Comparison of ENCODE assay signal across 38 cellular contexts in genomic region chr5:39459091-39459490, GRCh38. TPM values are rescaled to one million over a fixed set of nuclear protein-coding genes. Genes with fewer than 3 reads are reported as not detected.
DNase-seq lines count a peak whose midpoint lies in the region; ATAC-seq and TF ChIP-seq lines count a peak whose summit lies in the region.
"Had no signal": no experiment of that assay in that cellular context is flagged by ENCODE, and none has a peak within 500 bp of the region (broad histone marks: within the 10 kb centered on the region; RNA-seq: fewer than 3 reads in every experiment).

No MANE protein-coding gene starts in this region.

- no peaks in the 10 kb centered on the region for H3K79me2 ChIP-seq in GM23338 (replicated peaks; ENCODE audit: insufficient read depth)

- no peak overlapping the region for H3K4me3 Mint-ChIP-seq in GM23338
- H3K4me3 Mint-ChIP-seq: activated CD4-positive, alpha-beta T cell treated with anti-CD3 and anti-CD28 coated beads for 36 hours; CD4-positive, CD25-positive, alpha-beta regulatory T cell; effector memory CD8-positive, alpha-beta T cell; HFFc6; natural killer cell treated with Interleukin-12 subunit alpha and Interleukin-12 subunit beta and Interleukin-15 and Interleukin-18, amount 100 ng/mL, for 72 hours; stimulated activated effector memory CD8-positive, alpha-beta T cell treated with anti-CD3 and anti-CD28 coated beads, Interleukin-12 subunit alpha, Interleukin-12 subunit beta, amount 100 ng/mL, for 72 hours had no signal

- H3F3A ChIP-seq in GM23338 (replicated peaks; ENCODE audit: low read depth): no peaks in the 10 kb centered on the region

- H3K4me2 ChIP-seq in GM23338: no peak overlapping the region

- intact Hi-C loops in upper lobe of right lung (cut with DNase I): no loop called here

- no peaks in the 10 kb centered on the region for H3K36me3 ChIP-seq in GM23338 (ENCODE audit: insufficient read depth)
- H3K36me3 ChIP-seq in upper lobe of right lung: no peaks in the 10 kb centered on the region
- H3K36me3 ChIP-seq: breast epithelium, MG63, sigmoid colon, tibial nerve had no signal

- peaks cover 2% of the 10 kb centered on the region for H3K27me3 Mint-ChIP-seq in GM23338 (ENCODE audit: insufficient read depth, low read depth, poor library complexity)

- no peak for ATAC-seq in GM23338
- no peak for ATAC-seq in HG03439 (IDR thresholded peaks at IDR 0.05; ENCODE audit: unreplicated experiment)
- ATAC-seq in upper lobe of right lung: no peak
- ATAC-seq: activated CD4-positive, alpha-beta T cell treated with anti-CD3 and anti-CD28 coated beads for 36 hours; activated naive CD4-positive, alpha-beta T cell treated with anti-CD3 and anti-CD28 coated beads, Interleukin-2, amount 50 U/mL, for 72 hours; effector memory CD8-positive, alpha-beta T cell; mucosa of descending colon; natural killer cell treated with Interleukin-12 subunit alpha and Interleukin-12 subunit beta and Interleukin-15 and Interleukin-18, amount 100 ng/mL, for 72 hours; PC-3; psoas muscle; stimulated activated effector memory CD8-positive, alpha-beta T cell treated with anti-CD3 and anti-CD28 coated beads, Interleukin-12 subunit alpha, Interleukin-12 subunit beta, amount 100 ng/mL, for 72 hours had no signal

- no peaks in the 10 kb centered on the region for H4K20me1 ChIP-seq in GM23338 (replicated peaks; ENCODE audit: insufficient read depth)

- 0 out of 2 replicates have a peak overlapping the region, but pooled peaks have one; percentile 12 for H2AFZ ChIP-seq in GM23338

- H3K9me3 Mint-ChIP-seq in GM23338: no peaks in the 10 kb centered on the region
- H3K9me3 Mint-ChIP-seq: activated naive CD4-positive, alpha-beta T cell treated with anti-CD3 and anti-CD28 coated beads, Interleukin-2, amount 50 U/mL, for 72 hours; effector memory CD8-positive, alpha-beta T cell; HFFc6; natural killer cell treated with Interleukin-12 subunit alpha and Interleukin-12 subunit beta and Interleukin-15 and Interleukin-18, amount 100 ng/mL, for 72 hours; stimulated activated effector memory CD8-positive, alpha-beta T cell treated with anti-CD3 and anti-CD28 coated beads, Interleukin-12 subunit alpha, Interleukin-12 subunit beta, amount 100 ng/mL, for 72 hours had no signal

- H3K27me3 ChIP-seq in GM23338 (ENCODE audit: insufficient read depth) (no peaks in the 10 kb centered on the region; the same call in 1 of the 2 replicates), upper lobe of right lung (no peaks in the 10 kb centered on the region)
- H3K27me3 ChIP-seq: breast epithelium, MG63, sigmoid colon, tibial nerve had no signal

- H3K27ac ChIP-seq in GM23338 (ENCODE audit: low read depth) (no peak overlapping the region), upper lobe of right lung (no peak overlapping the region)
- H3K27ac ChIP-seq: breast epithelium, psoas muscle, sigmoid colon, tibial nerve, VCaP had no signal

- no peaks in the 10 kb centered on the region for H3K36me3 Mint-ChIP-seq in GM23338 (ENCODE audit: low read depth)
- H3K36me3 Mint-ChIP-seq: activated naive CD4-positive, alpha-beta T cell treated with anti-CD3 and anti-CD28 coated beads, Interleukin-2, amount 50 U/mL, for 72 hours; CD4-positive, CD25-positive, alpha-beta regulatory T cell; natural killer cell treated with Interleukin-12 subunit alpha and Interleukin-12 subunit beta and Interleukin-15 and Interleukin-18, amount 100 ng/mL, for 72 hours; stimulated activated effector memory CD8-positive, alpha-beta T cell treated with anti-CD3 and anti-CD28 coated beads, Interleukin-12 subunit alpha, Interleukin-12 subunit beta, amount 100 ng/mL, for 72 hours had no signal

- peaks cover 6% of the 10 kb centered on the region; the same call in 2 of the 3 replicates for H3K4me1 Mint-ChIP-seq in GM23338
- H3K4me1 Mint-ChIP-seq: activated CD4-positive, alpha-beta T cell treated with anti-CD3 and anti-CD28 coated beads for 36 hours had no signal

- DNase-seq in AG08395 (ENCODE audit: low spot score) (peak; percentile 14), GM23338 (ENCODE audit: low spot score) (no peak), cardiac fibroblast (ENCODE audit: low read depth in 2 of 2) (peak; percentile 59 to 85), fibroblast of the aortic adventitia (ENCODE audit: low read depth) (peak; percentile 87), NAMALWA (ENCODE audit: low spot score) (no peak), 8988T (no peak), upper lobe of right lung (no peak)
- DNase-seq: ACHN; activated CD4-positive, alpha-beta T cell treated with anti-CD3 and anti-CD28 coated beads for 36 hours; activated T-cell treated with anti-CD3 and anti-CD28 coated beads for 4 hours; Calu3; CD4-positive, CD25-positive, alpha-beta regulatory T cell; DMS79 treated with DMSO at 0.1 percent for 48 hours; effector memory CD8-positive, alpha-beta T cell; erythroblast; HFFc6; hypothalamus; KG1; left cardiac atrium; MG63; mucosa of descending colon; NCI-H1105 treated with DMSO at 0.1 percent for 48 hours; NCI-H187 treated with DMSO at 0.1 percent for 48 hours; NCI-H524 treated with DMSO at 0.1 percent for 48 hours; NK-92 treated with Interleukin-12 subunit alpha and Interleukin-12 subunit beta, amount 100 ng/mL, for 24 hours; occipital lobe; PC-3; psoas muscle; sigmoid colon; stimulated activated CD4-positive, alpha-beta T cell treated with anti-CD3 and anti-CD28 coated beads, Interleukin-4, amount 100 ng/mL, for 24 hours had no signal

- H3K4me3 ChIP-seq in GM23338 (no peak overlapping the region), cardiac fibroblast (replicated peaks in 1 of 2; ENCODE audit: low read depth in 2 of 2, low read length in 2 of 2) (no peak overlapping the region), fibroblast of the aortic adventitia (ENCODE audit: low read depth, low read length) (no peak overlapping the region), upper lobe of right lung (no peak overlapping the region)
- H3K4me3 ChIP-seq: breast epithelium, lung, MG63, mucosa of descending colon, psoas muscle, sigmoid colon, tibial nerve had no signal

- 0 out of 2 replicates have a peak, but pooled peaks cover 3% of the 10 kb centered on the region for H3K9me2 ChIP-seq in GM23338 (ENCODE audit: insufficient read depth)

- TF ChIP-seq CTCF in GM23338 (conservative IDR thresholded peaks at IDR 0.05; ENCODE audit: low read depth in 2 of 2) (no peak), cardiac fibroblast (IDR thresholded peaks at IDR 0.05; ENCODE audit: low read depth, low read length) (no peak), fibroblast of the aortic adventitia (IDR thresholded peaks at IDR 0.05; ENCODE audit: insufficient read depth, low read length) (no peak), upper lobe of right lung (IDR thresholded peaks at IDR 0.05) (no peak)

- H3K9me3 ChIP-seq in upper lobe of right lung: no peaks in the 10 kb centered on the region
- H3K9me3 ChIP-seq: breast epithelium, MG63, mucosa of descending colon, psoas muscle, sigmoid colon, tibial nerve had no signal

- no peak overlapping the region for H3K27ac Mint-ChIP-seq in GM23338
- H3K27ac Mint-ChIP-seq: activated CD4-positive, alpha-beta T cell treated with anti-CD3 and anti-CD28 coated beads for 36 hours; activated naive CD4-positive, alpha-beta T cell treated with anti-CD3 and anti-CD28 coated beads, Interleukin-2, amount 50 U/mL, for 72 hours; CD4-positive, CD25-positive, alpha-beta regulatory T cell; effector memory CD8-positive, alpha-beta T cell; HFFc6; stimulated activated effector memory CD8-positive, alpha-beta T cell treated with anti-CD3 and anti-CD28 coated beads, Interleukin-12 subunit alpha, Interleukin-12 subunit beta, amount 100 ng/mL, for 72 hours had no signal

- H3K4me1 ChIP-seq in GM23338 (ENCODE audit: insufficient read depth) (no peaks in the 10 kb centered on the region), upper lobe of right lung (no peaks in the 10 kb centered on the region)
- H3K4me1 ChIP-seq: breast epithelium, psoas muscle, sigmoid colon, tibial nerve had no signal

TF ChIP-seq in GM23338, 12 proteins besides CTCF, POLR2A, EP300 and RAD21 (continues in another document):
- TF ChIP-seq NANOG (IDR thresholded peaks at IDR 0.05; ENCODE audit: borderline replicate concordance) (no peak), REST (IDR thresholded peaks at IDR 0.05; ENCODE audit: unreplicated experiment) (no peak), EZH2 (IDR thresholded peaks at IDR 0.05; ENCODE audit: low read depth, unreplicated experiment) (no peak), EZH2phosphoT487 (IDR thresholded peaks at IDR 0.05; ENCODE audit: unreplicated experiment) (no peak), POLR2AphosphoS5 (IDR thresholded peaks at IDR 0.05; ENCODE audit: low read depth) (no peak), CREB1 (CRISPR knock-in tag; IDR thresholded peaks at IDR 0.05; ENCODE audit: low read depth) (no peak), STAT1 (IDR thresholded peaks at IDR 0.05; ENCODE audit: unreplicated experiment) (no peak), ZNF331 (CRISPR knock-in tag; IDR thresholded peaks at IDR 0.05; ENCODE audit: low read depth) (no peak)

RNA-seq across cellular contexts. Expression of gene DAB2, which starts 34.3 kb away (rescaled TPM):
- total RNA-seq in GM23338 (2014; rRNA removed; shearing (Covaris generic)): 2.6 and 8.4 TPM in 2 replicates
- polyA plus RNA-seq in GM23338 (2016; fragmentation: Nextera tagmentation; extraction: Ambion mirVana): 6.0 and 6.4 TPM in 2 replicates
- total RNA-seq in fibroblast of the aortic adventitia (ENCODE audit: low replicate concordance) (217 and 1,070 TPM in 2 replicates), upper lobe of right lung (145 TPM)
- polyA plus RNA-seq: CD4-positive, CD25-positive, alpha-beta regulatory T cell had no signal

Comparison
In these comparisons a context has a peak if more than half of its experiments do, and no peak if none do; other contexts are left out.
1. DNase-seq: peak in AG08395 (single experiment), cardiac fibroblast (2 of 2) and fibroblast of the aortic adventitia (single experiment); none in GM23338 (single experiment), NAMALWA (single experiment), 8988T (single experiment) and upper lobe of right lung (single experiment).
2. RNA of gene DAB2, which starts 34.3 kb away (total RNA-seq): 217 to 1,070 TPM in fibroblast of the aortic adventitia and 145 TPM in upper lobe of right lung (single experiment); 2.6 to 8.4 TPM in GM23338; every median in the first group is over 10 times any median in the second.